8 cellular contexts compared by ENCODE assay signal in genomic region chr11:73308003-73308962, GRCh38. TPM values are rescaled to one million over a fixed set of nuclear protein-coding genes. Genes with fewer than 3 reads are reported as not detected.
DNase-seq lines count a peak whose midpoint lies in the region; ATAC-seq, FAIRE-seq and TF ChIP-seq lines count a peak whose summit lies in the region.

Gene ARHGEF17, plus strand, starts transcription at chr11:73308276. Its CDS starts 363 bp downstream, at chr11:73308639.

- H3K9me3 ChIP-seq in HUES64 (ENCODE audit: insufficient read depth, low read depth, low read length): no peaks in the 10 kb centered on the region
- H3K9me3 ChIP-seq in pancreas: no peaks in the 10 kb centered on the region

- no peak for TF ChIP-seq CTCF in pancreas (IDR thresholded peaks at IDR 0.05)

- ATAC-seq in GM21423 (IDR thresholded peaks at IDR 0.05; ENCODE audit: unreplicated experiment): peak; percentile 24
- ATAC-seq in pancreas: peak; percentile 40 to 55 (median 45)

- H3K36me3 ChIP-seq in HUES64 (ENCODE audit: insufficient read depth, low read length): no peaks in the 10 kb centered on the region
- H3K36me3 ChIP-seq in pancreas: no peaks in the 10 kb centered on the region

- under 1% methylated on average over 105 of the region's 105 CpGs for WGBS in HUES64
- 1% methylated on average over 80 to 105 of the region's 105 CpGs for WGBS in pancreas, 2 donors

- no peak for FAIRE-seq in pancreas (lab: Jason Lieb, UNC)

- DNase-seq in D341Med (ENCODE audit: low spot score): peak; percentile 90
- DNase-seq in RKO (ENCODE audit: low spot score): peak; percentile 74
- peak; percentile 89 for DNase-seq in cardiac septum (ENCODE audit: low spot score)
- peak; percentile 42 to 81 (median 68) for DNase-seq in pancreas
- no peak for DNase-seq in NCI-H2081 treated with DMSO at 0.1 percent for 48 hours (lab: John Stamatoyannopoulos, UW)

- intact Hi-C loops in cardiac septum (cut with DNase I) (no loop called here), pancreas (cut with DNase I) (no loop called here)

- H3K9ac ChIP-seq in HUES64 (ENCODE audit: low read depth, low read length): peak within 1 kb of the TSS; percentile 85

- H3K27ac ChIP-seq in HUES64 (ENCODE audit: low read depth, low read length): peak within 1 kb of the TSS; percentile 92
- peak within 1 kb of the TSS; percentile 76 for H3K27ac ChIP-seq in angular gyrus (ENCODE audit: low read depth, low read length)
- peak within 1 kb of the TSS; percentile 85 to 93 (median 89) for H3K27ac ChIP-seq in pancreas

- H3K4me3 ChIP-seq in HUES64 (ENCODE audit: low read length): peak within 1 kb of the TSS; percentile 93
- peak within 1 kb of the TSS; percentile 40 to 64 (median 56) for H3K4me3 ChIP-seq in pancreas

- H3K4me1 ChIP-seq in HUES64 (ENCODE audit: insufficient read depth, low read length) (peaks cover 17% of the 10 kb centered on the region), pancreas (peaks cover 0 to 6% (median 0%) of the 10 kb centered on the region in 3 donors)

- H3K27me3 ChIP-seq in HUES64 (ENCODE audit: insufficient read depth, low read length) (peaks cover 41% of the 10 kb centered on the region), pancreas (no peaks in the 10 kb centered on the region)

RNA-seq across cellular contexts. Expression of gene ARHGEF17, which starts in this region (rescaled TPM):
- 10.3 TPM for polyA plus RNA-seq in HUES64 (2013, experiment 1 of 2)
- polyA plus RNA-seq in HUES64 (2013, experiment 2 of 2): 12.7 TPM
- total RNA-seq in cardiac septum (82.6 TPM), pancreas (10 to 100 TPM in 2 of 6 donors, 1 to 10 TPM in 4; 7.0 to 21.1 (median 9.8) TPM)
- polyA plus RNA-seq in pancreas: 10 to 100 TPM; 21.8 to 24.0 TPM
